ENCODE assay signal across 30 cellular contexts in genomic region chr5:77152441-77152840, GRCh38. TPM values are rescaled to one million over a fixed set of nuclear protein-coding genes. Genes with fewer than 3 reads are reported as not detected.
"Had no signal": no experiment of that assay in that cellular context is flagged by ENCODE, and none has a peak within 500 bp of the region (broad histone marks: within the 10 kb centered on the region; RNA-seq: fewer than 3 reads in every experiment).

No MANE protein-coding gene starts in this region.

- H3K9me3 ChIP-seq: adrenal gland, ascending aorta, gastrocnemius medialis had no signal

- H3K36me3 Mint-ChIP-seq: activated naive CD4-positive, alpha-beta T cell treated with anti-CD3 and anti-CD28 coated beads, Interleukin-2, amount 50 U/mL, for 24 hours; WTC11 had no signal

- H3K9me3 Mint-ChIP-seq: activated CD8-positive, alpha-beta T cell treated with anti-CD3 and anti-CD28 coated beads for 36 hours; activated naive CD4-positive, alpha-beta T cell treated with anti-CD3 and anti-CD28 coated beads, Interleukin-2, amount 50 U/mL, for 24 hours; activated naive CD8-positive, alpha-beta T cell treated with anti-CD3 and anti-CD28 coated beads for 36 hours; activated naive CD8-positive, alpha-beta T cell treated with anti-CD3 and anti-CD28 coated beads, Interleukin-2, amount 50 U/mL, for 24 hours; activated T-cell treated with anti-CD3 and anti-CD28 coated beads, Interleukin-2, amount 50 U/mL, for 4 hours; activated T-helper 17 cell treated with anti-CD3 and anti-CD28 coated beads, Interleukin-2, amount 50 U/mL, for 72 hours; central memory CD8-positive, alpha-beta T cell; dendritic cell treated with granulocyte-macrophage colony-stimulating factor and Interleukin-4, amounts not matched to agents 40 ng/mL and 50 ng/mL, for 4 days; endodermal cell; WTC11 had no signal

- H3K27me3 ChIP-seq: adrenal gland, ascending aorta, brain microvascular endothelial cell, dorsolateral prefrontal cortex, gastrocnemius medialis had no signal

- H3K27me3 Mint-ChIP-seq: activated naive CD4-positive, alpha-beta T cell treated with anti-CD3 and anti-CD28 coated beads, Interleukin-2, amount 50 U/mL, for 24 hours; activated naive CD8-positive, alpha-beta T cell treated with anti-CD3 and anti-CD28 coated beads for 36 hours; activated naive CD8-positive, alpha-beta T cell treated with anti-CD3 and anti-CD28 coated beads, Interleukin-2, amount 50 U/mL, for 24 hours; activated T-helper 17 cell treated with anti-CD3 and anti-CD28 coated beads, Interleukin-2, amount 50 U/mL, for 72 hours; dendritic cell treated with granulocyte-macrophage colony-stimulating factor and Interleukin-4, amounts not matched to agents 40 ng/mL and 50 ng/mL, for 4 days had no signal

- H3K27ac Mint-ChIP-seq: activated CD8-positive, alpha-beta T cell treated with anti-CD3 and anti-CD28 coated beads for 36 hours; activated naive CD4-positive, alpha-beta T cell treated with anti-CD3 and anti-CD28 coated beads, Interleukin-2, amount 50 U/mL, for 24 hours; activated naive CD8-positive, alpha-beta T cell treated with anti-CD3 and anti-CD28 coated beads for 36 hours; activated naive CD8-positive, alpha-beta T cell treated with anti-CD3 and anti-CD28 coated beads, Interleukin-2, amount 50 U/mL, for 24 hours; activated T-helper 17 cell treated with anti-CD3 and anti-CD28 coated beads, Interleukin-2, amount 50 U/mL, for 72 hours; dendritic cell treated with granulocyte-macrophage colony-stimulating factor and Interleukin-4, amounts not matched to agents 40 ng/mL and 50 ng/mL, for 4 days; endodermal cell; WTC11 had no signal

- H3K4me1 Mint-ChIP-seq: central memory CD8-positive, alpha-beta T cell had no signal

- ATAC-seq: activated CD8-positive, alpha-beta T cell treated with anti-CD3 and anti-CD28 coated beads for 36 hours; activated naive CD8-positive, alpha-beta T cell treated with anti-CD3 and anti-CD28 coated beads, Interleukin-2, amount 50 U/mL, for 24 hours; activated T-cell treated with anti-CD3 and anti-CD28 coated beads, Interleukin-2, amount 50 U/mL, for 4 hours; activated T-helper 17 cell treated with anti-CD3 and anti-CD28 coated beads, Interleukin-2, amount 50 U/mL, for 72 hours; esophagus mucosa; foreskin keratinocyte; gastrocnemius medialis; WTC11 had no signal

- H3K27ac ChIP-seq: adrenal gland, ascending aorta, brain microvascular endothelial cell, coronary artery, foreskin keratinocyte, gastrocnemius medialis had no signal

- H3K36me3 ChIP-seq: adrenal gland, ascending aorta, brain microvascular endothelial cell, gastrocnemius medialis had no signal

- DNase-seq: activated CD4-positive, alpha-beta T cell treated with anti-CD3 and anti-CD28 coated beads for 1 hour; activated CD4-positive, alpha-beta T cell treated with anti-CD3 and anti-CD28 coated beads for 4 hours; activated CD4-positive, alpha-beta T cell treated with anti-CD3 and anti-CD28 coated beads, Interleukin-2, amount 50 U/mL, for 1 hour; activated CD4-positive, alpha-beta T cell treated with anti-CD3 and anti-CD28 coated beads, Interleukin-2, amount 50 U/mL, for 48 hours; activated CD8-positive, alpha-beta memory T cell treated with anti-CD3 and anti-CD28 coated beads for 24 hours; activated CD8-positive, alpha-beta T cell treated with anti-CD3 and anti-CD28 coated beads for 36 hours; activated effector memory CD4-positive, alpha-beta T cell treated with Interleukin-2 at 50 U/mL for 16 hours; activated gamma-delta T cell treated with Interleukin-2 at 50 U/mL for 16 hours; activated naive CD4-positive, alpha-beta T cell treated with Interleukin-2 at 50 U/mL for 16 hours; activated naive CD8-positive, alpha-beta T cell treated with anti-CD3 and anti-CD28 coated beads for 36 hours; activated naive CD8-positive, alpha-beta T cell treated with anti-CD3 and anti-CD28 coated beads, Interleukin-2, amount 50 U/mL, for 24 hours; activated T-cell treated with anti-CD3 and anti-CD28 coated beads, Interleukin-2, amount 50 U/mL, for 4 hours; adrenal gland; brain microvascular endothelial cell; dorsolateral prefrontal cortex; effector memory CD4-positive, alpha-beta T cell; endodermal cell; foreskin keratinocyte; gastrocnemius medialis; glutamatergic neuron; T-helper 2 cell had no signal

- H3K4me3 ChIP-seq: adrenal gland, ascending aorta, coronary artery, dorsolateral prefrontal cortex, gastrocnemius medialis had no signal

- H3K4me3 Mint-ChIP-seq: activated CD8-positive, alpha-beta T cell treated with anti-CD3 and anti-CD28 coated beads for 36 hours; activated naive CD4-positive, alpha-beta T cell treated with anti-CD3 and anti-CD28 coated beads, Interleukin-2, amount 50 U/mL, for 24 hours; activated naive CD8-positive, alpha-beta T cell treated with anti-CD3 and anti-CD28 coated beads for 36 hours; activated naive CD8-positive, alpha-beta T cell treated with anti-CD3 and anti-CD28 coated beads, Interleukin-2, amount 50 U/mL, for 24 hours; activated T-cell treated with anti-CD3 and anti-CD28 coated beads, Interleukin-2, amount 50 U/mL, for 4 hours; activated T-helper 17 cell treated with anti-CD3 and anti-CD28 coated beads, Interleukin-2, amount 50 U/mL, for 72 hours; central memory CD8-positive, alpha-beta T cell; dendritic cell treated with granulocyte-macrophage colony-stimulating factor and Interleukin-4, amounts not matched to agents 40 ng/mL and 50 ng/mL, for 4 days; endodermal cell; WTC11 had no signal

- H3K4me1 ChIP-seq: adrenal gland, ascending aorta, foreskin keratinocyte, gastrocnemius medialis had no signal

RNA-seq across cellular contexts. Expression of gene PDE8B, which starts 58.0 kb away (rescaled TPM):
- total RNA-seq: activated T-cell treated with anti-CD3 and anti-CD28 coated beads, Interleukin-2, amount 50 U/mL, for 4 hours; activated T-helper 17 cell treated with anti-CD3 and anti-CD28 coated beads, Interleukin-2, amount 50 U/mL, for 72 hours; foreskin keratinocyte; T-helper 1 cell treated with Interleukin-12 subunit alpha and Interleukin-12 subunit beta and Interleukin-4 antibody, amounts not matched to agents 30 ng/mL and 1 ng/mL, for 36 hours had no signal
